In the genomic region with DNA sequence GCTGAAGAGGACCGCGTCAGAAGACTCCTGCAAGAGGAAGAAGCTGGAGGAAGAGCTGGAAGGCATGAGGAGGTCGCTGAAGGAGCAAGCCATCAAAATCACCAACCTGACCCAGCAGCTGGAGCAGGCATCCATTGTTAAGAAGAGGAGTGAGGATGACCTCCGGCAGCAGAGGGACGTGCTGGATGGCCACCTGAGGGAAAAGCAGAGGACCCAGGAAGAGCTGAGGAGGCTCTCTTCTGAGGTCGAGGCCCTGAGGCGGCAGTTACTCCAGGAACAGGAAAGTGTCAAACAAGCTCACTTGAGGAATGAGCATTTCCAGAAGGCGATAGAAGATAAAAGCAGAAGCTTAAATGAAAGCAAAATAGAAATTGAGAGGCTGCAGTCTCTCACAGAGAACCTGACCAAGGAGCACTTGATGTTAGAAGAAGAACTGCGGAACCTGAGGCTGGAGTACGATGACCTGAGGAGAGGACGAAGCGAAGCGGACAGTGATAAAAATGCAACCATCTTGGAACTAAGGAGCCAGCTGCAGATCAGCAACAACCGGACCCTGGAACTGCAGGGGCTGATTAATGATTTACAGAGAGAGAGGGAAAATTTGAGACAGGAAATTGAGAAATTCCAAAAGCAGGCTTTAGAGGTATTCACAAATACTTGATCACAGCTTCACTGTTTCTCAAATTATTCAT, we compare ENCODE assay signal across 1 cellular context.
TF ChIP-seq lines count a peak whose summit lies in the region.

No MANE protein-coding gene starts in this region.

TF ChIP-seq in HepG2, 621 proteins besides CTCF, POLR2A, EP300 and RAD21 (continued from another document and continues in another):
- TF ChIP-seq, protein P1, sequence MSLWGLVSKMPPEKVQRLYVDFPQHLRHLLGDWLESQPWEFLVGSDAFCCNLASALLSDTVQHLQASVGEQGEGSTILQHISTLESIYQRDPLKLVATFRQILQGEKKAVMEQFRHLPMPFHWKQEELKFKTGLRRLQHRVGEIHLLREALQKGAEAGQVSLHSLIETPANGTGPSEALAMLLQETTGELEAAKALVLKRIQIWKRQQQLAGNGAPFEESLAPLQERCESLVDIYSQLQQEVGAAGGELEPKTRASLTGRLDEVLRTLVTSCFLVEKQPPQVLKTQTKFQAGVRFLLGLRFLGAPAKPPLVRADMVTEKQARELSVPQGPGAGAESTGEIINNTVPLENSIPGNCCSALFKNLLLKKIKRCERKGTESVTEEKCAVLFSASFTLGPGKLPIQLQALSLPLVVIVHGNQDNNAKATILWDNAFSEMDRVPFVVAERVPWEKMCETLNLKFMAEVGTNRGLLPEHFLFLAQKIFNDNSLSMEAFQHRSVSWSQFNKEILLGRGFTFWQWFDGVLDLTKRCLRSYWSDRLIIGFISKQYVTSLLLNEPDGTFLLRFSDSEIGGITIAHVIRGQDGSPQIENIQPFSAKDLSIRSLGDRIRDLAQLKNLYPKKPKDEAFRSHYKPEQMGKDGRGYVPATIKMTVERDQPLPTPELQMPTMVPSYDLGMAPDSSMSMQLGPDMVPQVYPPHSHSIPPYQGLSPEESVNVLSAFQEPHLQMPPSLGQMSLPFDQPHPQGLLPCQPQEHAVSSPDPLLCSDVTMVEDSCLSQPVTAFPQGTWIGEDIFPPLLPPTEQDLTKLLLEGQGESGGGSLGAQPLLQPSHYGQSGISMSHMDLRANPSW (CRISPR knock-in tag; IDR thresholded peaks at IDR 0.05; ENCODE audit: borderline replicate concordance), result no peak
- TF ChIP-seq SP5 (CRISPR knock-in tag; IDR thresholded peaks at IDR 0.05; ENCODE audit: borderline replicate concordance, low read depth), result no peak
- TF ChIP-seq ZNF619 (CRISPR knock-in tag; IDR thresholded peaks at IDR 0.05), result no peak
- peak; percentile 16; the same call in 1 of the 2 replicates for TF ChIP-seq ZNF441 (CRISPR knock-in tag; IDR thresholded peaks at IDR 0.05; ENCODE audit: borderline replicate concordance)
- no peak for TF ChIP-seq IRX3 (CRISPR knock-in tag; IDR thresholded peaks at IDR 0.05; ENCODE audit: borderline replicate concordance, low read depth)
- TF ChIP-seq ZNF232 (CRISPR knock-in tag; IDR thresholded peaks at IDR 0.05; ENCODE audit: borderline replicate concordance), result no peak
- TF ChIP-seq, protein P2, sequence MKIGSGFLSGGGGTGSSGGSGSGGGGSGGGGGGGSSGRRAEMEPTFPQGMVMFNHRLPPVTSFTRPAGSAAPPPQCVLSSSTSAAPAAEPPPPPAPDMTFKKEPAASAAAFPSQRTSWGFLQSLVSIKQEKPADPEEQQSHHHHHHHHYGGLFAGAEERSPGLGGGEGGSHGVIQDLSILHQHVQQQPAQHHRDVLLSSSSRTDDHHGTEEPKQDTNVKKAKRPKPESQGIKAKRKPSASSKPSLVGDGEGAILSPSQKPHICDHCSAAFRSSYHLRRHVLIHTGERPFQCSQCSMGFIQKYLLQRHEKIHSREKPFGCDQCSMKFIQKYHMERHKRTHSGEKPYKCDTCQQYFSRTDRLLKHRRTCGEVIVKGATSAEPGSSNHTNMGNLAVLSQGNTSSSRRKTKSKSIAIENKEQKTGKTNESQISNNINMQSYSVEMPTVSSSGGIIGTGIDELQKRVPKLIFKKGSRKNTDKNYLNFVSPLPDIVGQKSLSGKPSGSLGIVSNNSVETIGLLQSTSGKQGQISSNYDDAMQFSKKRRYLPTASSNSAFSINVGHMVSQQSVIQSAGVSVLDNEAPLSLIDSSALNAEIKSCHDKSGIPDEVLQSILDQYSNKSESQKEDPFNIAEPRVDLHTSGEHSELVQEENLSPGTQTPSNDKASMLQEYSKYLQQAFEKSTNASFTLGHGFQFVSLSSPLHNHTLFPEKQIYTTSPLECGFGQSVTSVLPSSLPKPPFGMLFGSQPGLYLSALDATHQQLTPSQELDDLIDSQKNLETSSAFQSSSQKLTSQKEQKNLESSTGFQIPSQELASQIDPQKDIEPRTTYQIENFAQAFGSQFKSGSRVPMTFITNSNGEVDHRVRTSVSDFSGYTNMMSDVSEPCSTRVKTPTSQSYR (CRISPR knock-in tag; IDR thresholded peaks at IDR 0.05; ENCODE audit: borderline replicate concordance), result no peak
- no peak for TF ChIP-seq SMC3 (IDR thresholded peaks at IDR 0.05; ENCODE audit: low read length)
- no peak for TF ChIP-seq ZNF781 (CRISPR knock-in tag; IDR thresholded peaks at IDR 0.05; ENCODE audit: borderline replicate concordance, not compliant biosample characterization)
- TF ChIP-seq ZNF251 (CRISPR knock-in tag; IDR thresholded peaks at IDR 0.05), result no peak
- TF ChIP-seq ZNF713 (CRISPR knock-in tag; IDR thresholded peaks at IDR 0.05), result no peak
- TF ChIP-seq, protein P3, sequence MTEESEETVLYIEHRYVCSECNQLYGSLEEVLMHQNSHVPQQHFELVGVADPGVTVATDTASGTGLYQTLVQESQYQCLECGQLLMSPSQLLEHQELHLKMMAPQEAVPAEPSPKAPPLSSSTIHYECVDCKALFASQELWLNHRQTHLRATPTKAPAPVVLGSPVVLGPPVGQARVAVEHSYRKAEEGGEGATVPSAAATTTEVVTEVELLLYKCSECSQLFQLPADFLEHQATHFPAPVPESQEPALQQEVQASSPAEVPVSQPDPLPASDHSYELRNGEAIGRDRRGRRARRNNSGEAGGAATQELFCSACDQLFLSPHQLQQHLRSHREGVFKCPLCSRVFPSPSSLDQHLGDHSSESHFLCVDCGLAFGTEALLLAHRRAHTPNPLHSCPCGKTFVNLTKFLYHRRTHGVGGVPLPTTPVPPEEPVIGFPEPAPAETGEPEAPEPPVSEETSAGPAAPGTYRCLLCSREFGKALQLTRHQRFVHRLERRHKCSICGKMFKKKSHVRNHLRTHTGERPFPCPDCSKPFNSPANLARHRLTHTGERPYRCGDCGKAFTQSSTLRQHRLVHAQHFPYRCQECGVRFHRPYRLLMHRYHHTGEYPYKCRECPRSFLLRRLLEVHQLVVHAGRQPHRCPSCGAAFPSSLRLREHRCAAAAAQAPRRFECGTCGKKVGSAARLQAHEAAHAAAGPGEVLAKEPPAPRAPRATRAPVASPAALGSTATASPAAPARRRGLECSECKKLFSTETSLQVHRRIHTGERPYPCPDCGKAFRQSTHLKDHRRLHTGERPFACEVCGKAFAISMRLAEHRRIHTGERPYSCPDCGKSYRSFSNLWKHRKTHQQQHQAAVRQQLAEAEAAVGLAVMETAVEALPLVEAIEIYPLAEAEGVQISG (CRISPR knock-in tag; IDR thresholded peaks at IDR 0.05), result peak; percentile 29; the same call in 1 of the 2 replicates
- TF ChIP-seq PHF5A (CRISPR knock-in tag; IDR thresholded peaks at IDR 0.05; ENCODE audit: low read depth, unreplicated experiment), result no peak
- TF ChIP-seq, protein P4, sequence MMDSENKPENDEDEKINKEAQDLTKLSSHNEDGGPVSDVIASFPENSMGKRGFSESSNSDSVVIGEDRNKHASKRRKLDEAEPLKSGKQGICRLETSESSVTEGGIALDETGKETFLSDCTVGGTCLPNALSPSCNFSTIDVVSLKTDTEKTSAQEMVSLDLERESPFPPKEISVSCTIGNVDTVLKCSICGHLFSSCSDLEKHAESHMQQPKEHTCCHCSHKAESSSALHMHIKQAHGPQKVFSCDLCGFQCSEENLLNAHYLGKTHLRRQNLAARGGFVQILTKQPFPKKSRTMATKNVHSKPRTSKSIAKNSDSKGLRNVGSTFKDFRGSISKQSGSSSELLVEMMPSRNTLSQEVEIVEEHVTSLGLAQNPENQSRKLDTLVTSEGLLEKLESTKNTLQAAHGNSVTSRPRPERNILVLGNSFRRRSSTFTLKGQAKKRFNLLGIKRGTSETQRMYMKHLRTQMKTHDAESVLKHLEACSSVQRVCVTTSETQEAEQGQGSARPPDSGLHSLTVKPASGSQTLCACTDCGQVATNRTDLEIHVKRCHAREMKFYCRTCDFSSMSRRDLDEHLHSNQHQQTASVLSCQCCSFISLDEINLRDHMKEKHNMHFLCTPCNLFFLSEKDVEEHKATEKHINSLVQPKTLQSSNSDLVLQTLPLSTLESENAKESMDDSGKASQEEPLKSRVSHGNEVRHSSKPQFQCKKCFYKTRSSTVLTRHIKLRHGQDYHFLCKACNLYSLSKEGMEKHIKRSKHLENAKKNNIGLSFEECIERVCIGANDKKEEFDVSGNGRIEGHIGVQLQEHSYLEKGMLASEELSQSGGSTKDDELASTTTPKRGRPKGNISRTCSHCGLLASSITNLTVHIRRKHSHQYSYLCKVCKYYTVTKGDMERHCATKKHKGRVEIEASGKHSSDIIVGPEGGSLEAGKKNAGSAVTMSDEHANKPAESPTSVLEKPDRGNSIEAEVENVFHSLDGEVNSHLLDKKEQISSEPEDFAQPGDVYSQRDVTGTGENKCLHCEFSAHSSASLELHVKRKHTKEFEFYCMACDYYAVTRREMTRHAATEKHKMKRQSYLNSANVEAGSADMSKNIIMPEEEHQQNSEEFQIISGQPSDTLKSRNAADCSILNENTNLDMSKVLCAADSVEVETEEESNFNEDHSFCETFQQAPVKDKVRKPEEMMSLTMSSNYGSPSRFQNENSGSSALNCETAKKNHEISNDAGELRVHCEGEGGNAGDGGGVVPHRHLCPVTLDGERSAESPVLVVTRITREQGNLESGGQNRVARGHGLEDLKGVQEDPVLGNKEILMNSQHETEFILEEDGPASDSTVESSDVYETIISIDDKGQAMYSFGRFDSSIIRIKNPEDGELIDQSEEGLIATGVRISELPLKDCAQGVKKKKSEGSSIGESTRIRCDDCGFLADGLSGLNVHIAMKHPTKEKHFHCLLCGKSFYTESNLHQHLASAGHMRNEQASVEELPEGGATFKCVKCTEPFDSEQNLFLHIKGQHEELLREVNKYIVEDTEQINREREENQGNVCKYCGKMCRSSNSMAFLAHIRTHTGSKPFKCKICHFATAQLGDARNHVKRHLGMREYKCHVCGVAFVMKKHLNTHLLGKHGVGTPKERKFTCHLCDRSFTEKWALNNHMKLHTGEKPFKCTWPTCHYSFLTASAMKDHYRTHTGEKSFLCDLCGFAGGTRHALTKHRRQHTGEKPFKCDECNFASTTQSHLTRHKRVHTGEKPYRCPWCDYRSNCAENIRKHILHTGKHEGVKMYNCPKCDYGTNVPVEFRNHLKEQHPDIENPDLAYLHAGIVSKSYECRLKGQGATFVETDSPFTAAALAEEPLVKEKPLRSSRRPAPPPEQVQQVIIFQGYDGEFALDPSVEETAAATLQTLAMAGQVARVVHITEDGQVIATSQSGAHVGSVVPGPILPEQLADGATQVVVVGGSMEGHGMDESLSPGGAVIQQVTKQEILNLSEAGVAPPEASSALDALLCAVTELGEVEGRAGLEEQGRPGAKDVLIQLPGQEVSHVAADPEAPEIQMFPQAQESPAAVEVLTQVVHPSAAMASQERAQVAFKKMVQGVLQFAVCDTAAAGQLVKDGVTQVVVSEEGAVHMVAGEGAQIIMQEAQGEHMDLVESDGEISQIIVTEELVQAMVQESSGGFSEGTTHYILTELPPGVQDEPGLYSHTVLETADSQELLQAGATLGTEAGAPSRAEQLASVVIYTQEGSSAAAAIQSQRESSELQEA (CRISPR knock-in tag; IDR thresholded peaks at IDR 0.05; ENCODE audit: not compliant biosample characterization), result peak; percentile 20
- TF ChIP-seq, protein P5, sequence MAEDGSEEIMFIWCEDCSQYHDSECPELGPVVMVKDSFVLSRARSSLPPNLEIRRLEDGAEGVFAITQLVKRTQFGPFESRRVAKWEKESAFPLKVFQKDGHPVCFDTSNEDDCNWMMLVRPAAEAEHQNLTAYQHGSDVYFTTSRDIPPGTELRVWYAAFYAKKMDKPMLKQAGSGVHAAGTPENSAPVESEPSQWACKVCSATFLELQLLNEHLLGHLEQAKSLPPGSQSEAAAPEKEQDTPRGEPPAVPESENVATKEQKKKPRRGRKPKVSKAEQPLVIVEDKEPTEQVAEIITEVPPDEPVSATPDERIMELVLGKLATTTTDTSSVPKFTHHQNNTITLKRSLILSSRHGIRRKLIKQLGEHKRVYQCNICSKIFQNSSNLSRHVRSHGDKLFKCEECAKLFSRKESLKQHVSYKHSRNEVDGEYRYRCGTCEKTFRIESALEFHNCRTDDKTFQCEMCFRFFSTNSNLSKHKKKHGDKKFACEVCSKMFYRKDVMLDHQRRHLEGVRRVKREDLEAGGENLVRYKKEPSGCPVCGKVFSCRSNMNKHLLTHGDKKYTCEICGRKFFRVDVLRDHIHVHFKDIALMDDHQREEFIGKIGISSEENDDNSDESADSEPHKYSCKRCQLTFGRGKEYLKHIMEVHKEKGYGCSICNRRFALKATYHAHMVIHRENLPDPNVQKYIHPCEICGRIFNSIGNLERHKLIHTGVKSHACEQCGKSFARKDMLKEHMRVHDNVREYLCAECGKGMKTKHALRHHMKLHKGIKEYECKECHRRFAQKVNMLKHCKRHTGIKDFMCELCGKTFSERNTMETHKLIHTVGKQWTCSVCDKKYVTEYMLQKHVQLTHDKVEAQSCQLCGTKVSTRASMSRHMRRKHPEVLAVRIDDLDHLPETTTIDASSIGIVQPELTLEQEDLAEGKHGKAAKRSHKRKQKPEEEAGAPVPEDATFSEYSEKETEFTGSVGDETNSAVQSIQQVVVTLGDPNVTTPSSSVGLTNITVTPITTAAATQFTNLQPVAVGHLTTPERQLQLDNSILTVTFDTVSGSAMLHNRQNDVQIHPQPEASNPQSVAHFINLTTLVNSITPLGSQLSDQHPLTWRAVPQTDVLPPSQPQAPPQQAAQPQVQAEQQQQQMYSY (CRISPR knock-in tag; IDR thresholded peaks at IDR 0.05), result no peak
- no peak for TF ChIP-seq ZNF430 (CRISPR knock-in tag; IDR thresholded peaks at IDR 0.05)
- no peak for TF ChIP-seq JUND (CRISPR knock-in tag; IDR thresholded peaks at IDR 0.05)
- TF ChIP-seq ZKSCAN5 (CRISPR knock-in tag; IDR thresholded peaks at IDR 0.05), result no peak
- TF ChIP-seq, protein P6, sequence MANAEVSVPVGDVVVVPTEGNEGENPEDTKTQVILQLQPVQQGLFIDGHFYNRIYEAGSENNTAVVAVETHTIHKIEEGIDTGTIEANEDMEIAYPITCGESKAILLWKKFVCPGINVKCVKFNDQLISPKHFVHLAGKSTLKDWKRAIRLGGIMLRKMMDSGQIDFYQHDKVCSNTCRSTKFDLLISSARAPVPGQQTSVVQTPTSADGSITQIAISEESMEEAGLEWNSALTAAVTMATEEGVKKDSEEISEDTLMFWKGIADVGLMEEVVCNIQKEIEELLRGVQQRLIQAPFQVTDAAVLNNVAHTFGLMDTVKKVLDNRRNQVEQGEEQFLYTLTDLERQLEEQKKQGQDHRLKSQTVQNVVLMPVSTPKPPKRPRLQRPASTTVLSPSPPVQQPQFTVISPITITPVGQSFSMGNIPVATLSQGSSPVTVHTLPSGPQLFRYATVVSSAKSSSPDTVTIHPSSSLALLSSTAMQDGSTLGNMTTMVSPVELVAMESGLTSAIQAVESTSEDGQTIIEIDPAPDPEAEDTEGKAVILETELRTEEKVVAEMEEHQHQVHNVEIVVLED (CRISPR knock-in tag; IDR thresholded peaks at IDR 0.05; ENCODE audit: borderline replicate concordance), result no peak
- peak; percentile 41 for TF ChIP-seq AGO2 (optimal IDR thresholded peaks at IDR 0.05; ENCODE audit: low read depth, low read length)
- TF ChIP-seq, protein P7, sequence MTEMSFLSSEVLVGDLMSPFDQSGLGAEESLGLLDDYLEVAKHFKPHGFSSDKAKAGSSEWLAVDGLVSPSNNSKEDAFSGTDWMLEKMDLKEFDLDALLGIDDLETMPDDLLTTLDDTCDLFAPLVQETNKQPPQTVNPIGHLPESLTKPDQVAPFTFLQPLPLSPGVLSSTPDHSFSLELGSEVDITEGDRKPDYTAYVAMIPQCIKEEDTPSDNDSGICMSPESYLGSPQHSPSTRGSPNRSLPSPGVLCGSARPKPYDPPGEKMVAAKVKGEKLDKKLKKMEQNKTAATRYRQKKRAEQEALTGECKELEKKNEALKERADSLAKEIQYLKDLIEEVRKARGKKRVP (CRISPR knock-in tag; IDR thresholded peaks at IDR 0.05), result no peak
- no peak for TF ChIP-seq PLRG1 (conservative IDR thresholded peaks at IDR 0.05)
- no peak for TF ChIP-seq PTBP1 (IDR thresholded peaks at IDR 0.05; ENCODE audit: low read depth, low read length, poor library complexity, severe bottlenecking)
